In genomic region chr5:108125771-108126511, GRCh38 we compare ENCODE assay signal across 24 cellular contexts.
"Had no signal": no experiment of that assay in that cellular context is flagged by ENCODE, and none has a peak within 500 bp of the region (broad histone marks: within the 10 kb centered on the region; RNA-seq: fewer than 3 reads in every experiment).

No MANE protein-coding gene starts in this region.

- DNase-seq: activated B cell treated with CpG ODN at 0.5 μM for 24 hours; activated CD4-positive, alpha-beta T cell treated with anti-CD3 and anti-CD28 coated beads, Interleukin-2, amount 50 U/mL, for 1 hour; activated CD8-positive, alpha-beta memory T cell treated with anti-CD3 and anti-CD28 coated beads, Interleukin-2, amount 10 ng/mL, durations not matched to agents 7 days and 5 days; activated CD8-positive, alpha-beta T cell treated with anti-CD3 and anti-CD28 coated beads, Interleukin-2, amount 10 ng/mL, durations not matched to agents 7 days and 5 days; activated naive CD4-positive, alpha-beta T cell; activated T-cell treated with anti-CD3 and anti-CD28 coated beads, Interleukin-2, amount 50 U/mL, for 48 hours; anterior cingulate cortex; foreskin melanocyte; left ventricle myocardium inferior; mesendoderm; natural killer cell; occipital lobe; stimulated activated CD4-positive, alpha-beta T cell treated with anti-CD3 and anti-CD28 coated beads, Interleukin-15, amount 100 ng/mL, for 24 hours; stimulated activated CD4-positive, alpha-beta T cell treated with anti-CD3 and anti-CD28 coated beads, Interleukin-2, amount 100 ng/mL, for 24 hours; stimulated activated naive B cell treated with anti-CD40 and anti-IgM and Interleukin-4, amounts not matched to agents 10 μg/mL and 1 μg/mL and 100 μg/mL, for 72 hours; stomach had no signal

- H3K4me3 ChIP-seq: esophagus muscularis mucosa, left ventricle myocardium inferior, lung, neural progenitor cell, right atrium auricular region, stomach, tibial nerve had no signal

- H3K4me3 Mint-ChIP-seq: activated B cell treated with CpG ODN at 0.5 μM for 24 hours; activated CD8-positive, alpha-beta memory T cell treated with anti-CD3 and anti-CD28 coated beads, Interleukin-2, amount 10 ng/mL, durations not matched to agents 7 days and 5 days; activated CD8-positive, alpha-beta T cell treated with anti-CD3 and anti-CD28 coated beads, Interleukin-2, amount 10 ng/mL, durations not matched to agents 7 days and 5 days; central memory CD8-positive, alpha-beta T cell; dendritic cell treated with granulocyte-macrophage colony-stimulating factor and Interleukin-4, amounts not matched to agents 40 ng/mL and 50 ng/mL, for 4 days; natural killer cell; neural progenitor cell; stimulated activated naive B cell treated with anti-CD40 and anti-IgM and Interleukin-4, amounts not matched to agents 10 μg/mL and 1 μg/mL and 100 μg/mL, for 72 hours had no signal

- H3K9me3 Mint-ChIP-seq: activated B cell treated with CpG ODN at 0.5 μM for 24 hours; activated naive CD4-positive, alpha-beta T cell treated with anti-CD3 and anti-CD28 coated beads, Interleukin-2, amount 50 U/mL, for 72 hours; central memory CD8-positive, alpha-beta T cell; dendritic cell treated with granulocyte-macrophage colony-stimulating factor and Interleukin-4, amounts not matched to agents 40 ng/mL and 50 ng/mL, for 4 days; natural killer cell; neural progenitor cell; stimulated activated naive B cell treated with anti-CD40 and anti-IgM and Interleukin-4, amounts not matched to agents 10 μg/mL and 1 μg/mL and 100 μg/mL, for 72 hours had no signal

- H3K27me3 ChIP-seq: esophagus muscularis mucosa, neural progenitor cell, right atrium auricular region, stomach, tibial nerve had no signal

- ATAC-seq: activated CD8-positive, alpha-beta memory T cell treated with anti-CD3 and anti-CD28 coated beads, Interleukin-2, amount 10 ng/mL, durations not matched to agents 7 days and 5 days; activated CD8-positive, alpha-beta T cell treated with anti-CD3 and anti-CD28 coated beads, Interleukin-2, amount 10 ng/mL, durations not matched to agents 7 days and 5 days; activated naive CD4-positive, alpha-beta T cell treated with anti-CD3 and anti-CD28 coated beads, Interleukin-2, amount 50 U/mL, for 72 hours; natural killer cell; stimulated activated naive B cell treated with anti-CD40 and anti-IgM and Interleukin-4, amounts not matched to agents 10 μg/mL and 1 μg/mL and 100 μg/mL, for 72 hours had no signal

- H3K9me3 ChIP-seq: esophagus muscularis mucosa, left ventricle myocardium inferior, right atrium auricular region, stomach, tibial nerve had no signal

- H3K27ac Mint-ChIP-seq: activated B cell treated with CpG ODN at 0.5 μM for 24 hours; activated CD8-positive, alpha-beta memory T cell treated with anti-CD3 and anti-CD28 coated beads, Interleukin-2, amount 10 ng/mL, durations not matched to agents 7 days and 5 days; activated CD8-positive, alpha-beta T cell treated with anti-CD3 and anti-CD28 coated beads, Interleukin-2, amount 10 ng/mL, durations not matched to agents 7 days and 5 days; activated naive CD4-positive, alpha-beta T cell treated with anti-CD3 and anti-CD28 coated beads, Interleukin-2, amount 50 U/mL, for 72 hours; dendritic cell treated with granulocyte-macrophage colony-stimulating factor and Interleukin-4, amounts not matched to agents 40 ng/mL and 50 ng/mL, for 4 days; natural killer cell; neural progenitor cell; stimulated activated naive B cell treated with anti-CD40 and anti-IgM and Interleukin-4, amounts not matched to agents 10 μg/mL and 1 μg/mL and 100 μg/mL, for 72 hours had no signal

- H3K4me1 ChIP-seq: esophagus muscularis mucosa, neural progenitor cell, right atrium auricular region, stomach had no signal

- H3K36me3 ChIP-seq: esophagus muscularis mucosa, left ventricle myocardium inferior, neural progenitor cell, right atrium auricular region, tibial nerve had no signal

- H3K27me3 Mint-ChIP-seq: activated B cell treated with CpG ODN at 0.5 μM for 24 hours; activated CD8-positive, alpha-beta memory T cell treated with anti-CD3 and anti-CD28 coated beads, Interleukin-2, amount 10 ng/mL, durations not matched to agents 7 days and 5 days; central memory CD8-positive, alpha-beta T cell; dendritic cell treated with granulocyte-macrophage colony-stimulating factor and Interleukin-4, amounts not matched to agents 40 ng/mL and 50 ng/mL, for 4 days; stimulated activated naive B cell treated with anti-CD40 and anti-IgM and Interleukin-4, amounts not matched to agents 10 μg/mL and 1 μg/mL and 100 μg/mL, for 72 hours had no signal

- H3K4me1 Mint-ChIP-seq: activated B cell treated with CpG ODN at 0.5 μM for 24 hours; central memory CD8-positive, alpha-beta T cell; natural killer cell; neural progenitor cell; stimulated activated naive B cell treated with anti-CD40 and anti-IgM and Interleukin-4, amounts not matched to agents 10 μg/mL and 1 μg/mL and 100 μg/mL, for 72 hours had no signal

- H3K36me3 Mint-ChIP-seq: activated CD8-positive, alpha-beta memory T cell treated with anti-CD3 and anti-CD28 coated beads, Interleukin-2, amount 10 ng/mL, durations not matched to agents 7 days and 5 days; activated naive CD4-positive, alpha-beta T cell treated with anti-CD3 and anti-CD28 coated beads, Interleukin-2, amount 50 U/mL, for 72 hours; natural killer cell; neural progenitor cell; stimulated activated naive B cell treated with anti-CD40 and anti-IgM and Interleukin-4, amounts not matched to agents 10 μg/mL and 1 μg/mL and 100 μg/mL, for 72 hours had no signal

- H3K27ac ChIP-seq: esophagus muscularis mucosa, left ventricle myocardium inferior, neural progenitor cell, right atrium auricular region, stomach, tibial nerve had no signal
